Comparison of ENCODE assay signal across 11 cellular contexts in genomic region chr1:86846166-86846647, GRCh38.
DNase-seq lines count a peak whose midpoint lies in the region; ATAC-seq, FAIRE-seq and TF ChIP-seq lines count a peak whose summit lies in the region.
"Had no signal": no experiment of that assay in that cellular context is flagged by ENCODE, and none has a peak within 500 bp of the region (broad histone marks: within the 10 kb centered on the region; RNA-seq: fewer than 3 reads in every experiment).

No MANE protein-coding gene starts in this region.

- H3K36me3 Mint-ChIP-seq in activated T-helper 17 cell treated with anti-CD3 and anti-CD28 coated beads, Interleukin-2, amount 50 U/mL, for 72 hours (ENCODE audit: low read depth), result no peaks in the 10 kb centered on the region
- H3K36me3 Mint-ChIP-seq: activated naive CD8-positive, alpha-beta T cell treated with anti-CD3 and anti-CD28 coated beads, Interleukin-2, amount 10 ng/mL, durations not matched to agents 7 days and 5 days had no signal

- peaks cover 9% of the 10 kb centered on the region for H3K4me1 ChIP-seq in keratinocyte (ENCODE audit: control insufficient read depth, extremely low read depth, insufficient read depth, low read length)

- no peaks in the 10 kb centered on the region for H3K9me1 ChIP-seq in keratinocyte (ENCODE audit: control insufficient read depth, extremely low read depth, insufficient read depth, low read length)

- H3K27me3 ChIP-seq in keratinocyte (ENCODE audit: control insufficient read depth, extremely low read depth, insufficient read depth, low read length), result no peaks in the 10 kb centered on the region

- H3K4me1 Mint-ChIP-seq in activated T-helper 17 cell treated with anti-CD3 and anti-CD28 coated beads, Interleukin-2, amount 50 U/mL, for 72 hours, result no peaks in the 10 kb centered on the region

- DNase-seq in AG10803 (ENCODE audit: low read depth), result peak; percentile 90
- peak; percentile 71 for DNase-seq in HPDE6-E6E7 (ENCODE audit: extremely low spot score)
- peak; percentile 30 for DNase-seq in keratinocyte (ENCODE audit: low read depth, low spot score)
- DNase-seq in activated CD8-positive, alpha-beta memory T cell treated with anti-CD3 and anti-CD28 coated beads, Interleukin-2, amount 50 U/mL, for 4 hours, result no peak
- DNase-seq in T-helper 9 cell, result no peak
- no peak for DNase-seq in occipital lobe (lab: John Stamatoyannopoulos, UW)
- DNase-seq in ureter (ENCODE audit: low spot score), result no peak
- DNase-seq: activated naive CD8-positive, alpha-beta T cell treated with anti-CD3 and anti-CD28 coated beads, Interleukin-2, amount 10 ng/mL, durations not matched to agents 7 days and 5 days; foreskin melanocyte; midbrain had no signal

- TF ChIP-seq CTCF in AG10803 (conservative IDR thresholded peaks at IDR 0.05; ENCODE audit: low read length) (no peak), keratinocyte (optimal IDR thresholded peaks at IDR 0.05 in 1 of 3, IDR thresholded peaks at IDR 0.05 in 1 of 3, conservative IDR thresholded peaks at IDR 0.05 in 1 of 3; ENCODE audit: extremely low read depth in 1 of 3, insufficient read depth in 2 of 3, low read length in 3 of 3) (no peak)

- H4K20me1 ChIP-seq in keratinocyte (ENCODE audit: control insufficient read depth, extremely low read depth, insufficient read depth, low read length), result no peaks in the 10 kb centered on the region

- no peak overlapping the region for H3K4me3 Mint-ChIP-seq in activated T-helper 17 cell treated with anti-CD3 and anti-CD28 coated beads, Interleukin-2, amount 50 U/mL, for 72 hours
- H3K4me3 Mint-ChIP-seq: activated naive CD8-positive, alpha-beta T cell treated with anti-CD3 and anti-CD28 coated beads, Interleukin-2, amount 10 ng/mL, durations not matched to agents 7 days and 5 days had no signal

- no peaks in the 10 kb centered on the region for H3K9me3 Mint-ChIP-seq in activated T-helper 17 cell treated with anti-CD3 and anti-CD28 coated beads, Interleukin-2, amount 50 U/mL, for 72 hours
- H3K9me3 Mint-ChIP-seq: activated naive CD8-positive, alpha-beta T cell treated with anti-CD3 and anti-CD28 coated beads, Interleukin-2, amount 10 ng/mL, durations not matched to agents 7 days and 5 days had no signal

- H3K4me3 ChIP-seq in AG10803 (ENCODE audit: low read length) (no peak overlapping the region), keratinocyte (ENCODE audit: control insufficient read depth in 2 of 3, extremely low read depth in 1 of 3, insufficient read depth in 2 of 3, low read depth in 1 of 3, low read length in 3 of 3) (no peak overlapping the region)

- dilution Hi-C loops in keratinocyte (cut with MboI; ENCODE audit: extremely low pct_ligation_motif_present, low sequenced_read_pairs), result no loop called here

- peak overlapping the region; percentile 24 for H2AFZ ChIP-seq in keratinocyte (ENCODE audit: control insufficient read depth, low read length)

- peak overlapping the region; percentile 46 for H3K4me2 ChIP-seq in keratinocyte (ENCODE audit: control insufficient read depth, extremely low read depth, insufficient read depth, low read depth, low read length)

- no peak overlapping the region for H3K9ac ChIP-seq in keratinocyte (ENCODE audit: control insufficient read depth, extremely low read depth, insufficient read depth, low read length)

- no peaks in the 10 kb centered on the region for H3K79me2 ChIP-seq in keratinocyte (ENCODE audit: control insufficient read depth, insufficient read depth, low read length)

- no peak for FAIRE-seq in keratinocyte (lab: Jason Lieb, UNC)

- H3K27ac Mint-ChIP-seq in activated T-helper 17 cell treated with anti-CD3 and anti-CD28 coated beads, Interleukin-2, amount 50 U/mL, for 72 hours, result no peak overlapping the region
- H3K27ac Mint-ChIP-seq: activated naive CD8-positive, alpha-beta T cell treated with anti-CD3 and anti-CD28 coated beads, Interleukin-2, amount 10 ng/mL, durations not matched to agents 7 days and 5 days had no signal

- ATAC-seq in activated T-helper 17 cell treated with anti-CD3 and anti-CD28 coated beads, Interleukin-2, amount 50 U/mL, for 72 hours (replicated peaks), result peak; percentile 54

- no peak overlapping the region for H3K27ac ChIP-seq in keratinocyte (ENCODE audit: control insufficient read depth, insufficient read depth, low read length)

- no peaks in the 10 kb centered on the region for H3K9me3 ChIP-seq in keratinocyte (ENCODE audit: control insufficient read depth, low read depth, low read length)

- no peaks in the 10 kb centered on the region for H3K27me3 Mint-ChIP-seq in activated T-helper 17 cell treated with anti-CD3 and anti-CD28 coated beads, Interleukin-2, amount 50 U/mL, for 72 hours
- H3K27me3 Mint-ChIP-seq: activated naive CD8-positive, alpha-beta T cell treated with anti-CD3 and anti-CD28 coated beads, Interleukin-2, amount 10 ng/mL, durations not matched to agents 7 days and 5 days had no signal

- H3K36me3 ChIP-seq in keratinocyte (ENCODE audit: control insufficient read depth in 2 of 2, extremely low read depth in 1 of 2, insufficient read depth in 2 of 2, low read length in 2 of 2), result no peaks in the 10 kb centered on the region

Comparison
In these comparisons a context has a peak if more than half of its experiments do, and no peak if none do; other contexts are left out.
1. DNase-seq: peak in AG10803 (single experiment), HPDE6-E6E7 (single experiment) and keratinocyte (single experiment); none in activated CD8-positive, alpha-beta memory T cell treated with anti-CD3 and anti-CD28 coated beads, Interleukin-2, amount 50 U/mL, for 4 hours (single experiment), T-helper 9 cell (single experiment), occipital lobe (single experiment) and ureter (single experiment).